23 cellular contexts compared by ENCODE assay signal in the genomic region with DNA sequence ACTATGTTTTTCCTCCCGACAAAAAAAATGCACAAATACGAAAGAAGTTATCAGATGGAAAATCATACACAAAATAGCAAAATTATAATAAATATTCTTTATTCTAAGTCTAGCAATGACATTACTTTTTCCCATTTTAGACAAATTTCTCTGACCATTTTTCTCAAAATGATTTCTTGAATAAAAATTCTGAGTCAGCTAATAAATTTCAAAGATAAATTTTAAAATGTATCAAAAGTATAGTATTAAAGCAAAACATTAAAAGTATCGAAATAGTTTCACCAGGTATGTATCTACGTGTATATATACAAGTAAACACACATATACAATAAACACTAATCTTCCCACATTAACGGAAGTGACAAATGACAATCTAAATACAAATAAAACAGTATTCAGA. TPM values are rescaled to one million over a fixed set of nuclear protein-coding genes. Genes with fewer than 3 reads are reported as not detected.
A peak's percentile ranks its signal among the peaks of the same experiment; 100 is the strongest.
DNase-seq lines count a peak whose midpoint lies in the region; ATAC-seq, FAIRE-seq and TF ChIP-seq lines count a peak whose summit lies in the region.
"Had no signal": no experiment of that assay in that cellular context is flagged by ENCODE, and none has a peak within 500 bp of the region (broad histone marks: within the 10 kb centered on the region; RNA-seq: fewer than 3 reads in every experiment).

No MANE protein-coding gene starts in this region.

- TF ChIP-seq POLR2A in IMR-90 (IDR thresholded peaks at IDR 0.05; ENCODE audit: low read depth, low read length), result no peak

- no peak overlapping the region for H3K27ac ChIP-seq in IMR-90 (ENCODE audit: insufficient read depth, low read length)
- H3K27ac ChIP-seq in kidney (ENCODE audit: low read depth in 2 of 2, low read length in 2 of 2), result no peak overlapping the region
- H3K27ac ChIP-seq: BLaER1, C4-2B had no signal

- no peak overlapping the region for H3K4me2 ChIP-seq in IMR-90 (ENCODE audit: low read depth, low read length)
- H3K4me2 ChIP-seq: BLaER1, GM23338 had no signal

- H3K79me1 ChIP-seq in IMR-90 (ENCODE audit: low read depth in 1 of 2, low read length in 2 of 2), result peaks cover 3 to 23% of the 10 kb centered on the region in 2 experiments; a peak in 2 of 4 replicates

- H3K23ac ChIP-seq in IMR-90 (ENCODE audit: low read depth, low read length), result no peak overlapping the region

- no peak overlapping the region for H4K5ac ChIP-seq in IMR-90 (ENCODE audit: low read depth, low read length)

- H4K20me1 ChIP-seq in IMR-90 (ENCODE audit: insufficient read depth, low read length), result peaks cover 17% of the 10 kb centered on the region

- no peak for TF ChIP-seq RAD21 in IMR-90 (IDR thresholded peaks at IDR 0.05; ENCODE audit: low read length)

- no peaks in the 10 kb centered on the region for H3K27me3 ChIP-seq in IMR-90 (ENCODE audit: control insufficient read depth, insufficient read depth, low read length)
- H3K27me3 ChIP-seq: BLaER1 had no signal

- no peaks in the 10 kb centered on the region for H3K27me3 Mint-ChIP-seq in activated T-cell treated with anti-CD3 and anti-CD28 coated beads, Interleukin-2, amount 50 U/mL, for 24 hours
- H3K27me3 Mint-ChIP-seq: B cell; CD4-positive, CD25-positive, alpha-beta regulatory T cell had no signal

- H3K18ac ChIP-seq in IMR-90 (ENCODE audit: low read depth, low read length), result no peak overlapping the region

- H2BK120ac ChIP-seq in IMR-90 (ENCODE audit: low read depth, low read length), result no peak overlapping the region

- peaks cover 25% of the 10 kb centered on the region for H3K4me1 Mint-ChIP-seq in activated T-cell treated with anti-CD3 and anti-CD28 coated beads, Interleukin-2, amount 50 U/mL, for 24 hours (ENCODE audit: low read depth)
- H3K4me1 Mint-ChIP-seq: GM23338, H9 had no signal

- intact Hi-C loops in IMR-90 (cut with micrococcal nuclease), result no loop called here
- intact Hi-C loops in kidney (cut with DNase I), result no loop called here
- intact Hi-C loops in left colon (cut with DNase I, micrococcal nuclease), result no loop called here

- no TSS peak for BruUV-seq in IMR-90 (replicated peaks; lab: Mats Ljungman, UMichigan)

- H3K4me3 ChIP-seq in IMR-90 (ENCODE audit: insufficient read depth, low read depth, low read length) (no peak overlapping the region), kidney (ENCODE audit: low read length in 2 of 2) (no peak overlapping the region)
- H3K4me3 ChIP-seq: BLaER1, GM12878, GM23338 had no signal

- no peak overlapping the region for H2AFZ ChIP-seq in IMR-90 (replicated peaks; ENCODE audit: low read length, poor library complexity)
- H2AFZ ChIP-seq: GM23338 had no signal

- no peaks in the 10 kb centered on the region for H3K9me3 ChIP-seq in IMR-90 (ENCODE audit: control insufficient read depth, insufficient read depth, low read length)
- no peaks in the 10 kb centered on the region for H3K9me3 ChIP-seq in kidney (ENCODE audit: control insufficient read depth in 1 of 2, low read length in 2 of 2)
- H3K9me3 ChIP-seq: BLaER1, Caco-2 had no signal

- no peak overlapping the region for H2BK15ac ChIP-seq in IMR-90 (ENCODE audit: low read depth, low read length)

- no peak overlapping the region for H3K27ac Mint-ChIP-seq in activated T-cell treated with anti-CD3 and anti-CD28 coated beads, Interleukin-2, amount 50 U/mL, for 24 hours
- H3K27ac Mint-ChIP-seq: B cell; CD4-positive, CD25-positive, alpha-beta regulatory T cell; CD8-positive, alpha-beta T cell; GM23338; H9 had no signal

- no peak overlapping the region for H3K56ac ChIP-seq in IMR-90 (ENCODE audit: extremely low read depth, insufficient read depth, low read length)

- H2BK5ac ChIP-seq in IMR-90 (ENCODE audit: low read depth, low read length, poor library complexity, severe bottlenecking), result no peak overlapping the region

- no peak for ATAC-seq in IMR-90 (ENCODE audit: low read depth)
- no peak for ATAC-seq in left colon
- ATAC-seq: CD8-positive, alpha-beta T cell; GM12878; GM23338; HCT116 had no signal

- H3K36me3 Mint-ChIP-seq in activated T-cell treated with anti-CD3 and anti-CD28 coated beads, Interleukin-2, amount 50 U/mL, for 24 hours (ENCODE audit: low read depth), result peaks cover 59% of the 10 kb centered on the region

- CTCF ChIA-PET in IMR-90 (lab: Yijun Ruan, JAX), result no interaction called here

- H3K9me3 Mint-ChIP-seq in activated T-cell treated with anti-CD3 and anti-CD28 coated beads, Interleukin-2, amount 50 U/mL, for 24 hours, result no peaks in the 10 kb centered on the region
- H3K9me3 Mint-ChIP-seq: CD4-positive, CD25-positive, alpha-beta regulatory T cell; CD8-positive, alpha-beta T cell; GM23338; H9 had no signal

- in situ Hi-C loops in IMR-90 (cut with MboI; ENCODE audit: low sequenced_read_pairs), result no loop called here

- H3K4me1 ChIP-seq in IMR-90 (ENCODE audit: control insufficient read depth, insufficient read depth, low read length) (peaks cover 4% of the 10 kb centered on the region), kidney (ENCODE audit: control insufficient read depth in 1 of 2, insufficient read depth in 1 of 2, low read depth in 1 of 2, low read length in 2 of 2) (no peaks in the 10 kb centered on the region)
- H3K4me1 ChIP-seq: Caco-2 had no signal

- DNase-seq in IMR-90, result no peak
- DNase-seq in kidney, result no peak
- DNase-seq in NAMALWA (ENCODE audit: low spot score), result no peak
- DNase-seq in NCI-H526 treated with DMSO at 0.1 percent for 48 hours (lab: John Stamatoyannopoulos, UW), result no peak
- no peak for DNase-seq in activated T-cell treated with anti-CD3 and anti-CD28 coated beads, Interleukin-2, amount 50 U/mL, for 24 hours
- no peak for DNase-seq in left colon
- DNase-seq: 8988T; Caco-2; CD4-positive, CD25-positive, alpha-beta regulatory T cell; CD8-positive, alpha-beta T cell; DMS153; DMS79; EL; GDM1; H9 had no signal

- no peak overlapping the region for H2BK20ac ChIP-seq in IMR-90 (ENCODE audit: low read depth, low read length)

- H3K4me3 Mint-ChIP-seq in activated T-cell treated with anti-CD3 and anti-CD28 coated beads, Interleukin-2, amount 50 U/mL, for 24 hours, result no peak overlapping the region
- H3K4me3 Mint-ChIP-seq: B cell; CD4-positive, CD25-positive, alpha-beta regulatory T cell; CD8-positive, alpha-beta T cell; GM23338; H9 had no signal

- TF ChIP-seq CTCF in IMR-90 (conservative IDR thresholded peaks at IDR 0.05; ENCODE audit: low read depth, low read length) (no peak), kidney (IDR thresholded peaks at IDR 0.05; ENCODE audit: borderline replicate concordance, extremely low read depth, insufficient read depth) (no peak)

- H4K8ac ChIP-seq in IMR-90 (ENCODE audit: low read depth in 2 of 2, low read length in 2 of 2), result no peak overlapping the region

- POLR2A ChIA-PET in IMR-90 (lab: Charles Lee; ENCODE audit: unreplicated experiment), result no interaction called here

- H3K36me3 ChIP-seq in IMR-90 (ENCODE audit: control insufficient read depth, insufficient read depth, low read length) (peaks cover 3% of the 10 kb centered on the region), kidney (ENCODE audit: control insufficient read depth in 1 of 2, insufficient read depth in 2 of 2, low read length in 2 of 2) (peaks cover 0 to 8% of the 10 kb centered on the region in 2 donors)

- no peak overlapping the region for H2AK9ac ChIP-seq in IMR-90 (replicated peaks; ENCODE audit: low read depth, low read length, poor library complexity)

- no peak overlapping the region for H2AK5ac ChIP-seq in IMR-90 (ENCODE audit: low read depth, low read length)

- no peak overlapping the region for H3K4ac ChIP-seq in IMR-90 (ENCODE audit: low read depth, low read length)

- no peak overlapping the region for H3K9ac ChIP-seq in IMR-90 (ENCODE audit: low read depth, low read length)
- H3K9ac ChIP-seq in kidney (ENCODE audit: low read length in 2 of 2), result no peak overlapping the region
- H3K9ac ChIP-seq: BLaER1 had no signal

- dilution Hi-C loops in IMR-90 (cut with HindIII; ENCODE audit: low sequenced_read_pairs, unreplicated experiment), result no loop called here

- no peak overlapping the region for H3K14ac ChIP-seq in IMR-90 (replicated peaks; ENCODE audit: low read depth, low read length)

- FAIRE-seq in A204.1 (lab: Jason Lieb, UNC) (peak; percentile 77), colon (lab: Jason Lieb, UNC) (peak; percentile 45), kidney (lab: Jason Lieb, UNC) (peak; percentile 41)
- FAIRE-seq: GM12878 had no signal

- H3K9me1 ChIP-seq in IMR-90 (ENCODE audit: insufficient read depth, low read length), result peaks cover 4% of the 10 kb centered on the region; the same call in 1 of the 2 replicates

- no CpG with 5 or more reads among the region's 5 CpGs for WGBS in IMR-90 (ENCODE audit: extremely low coverage in 2 of 2, insufficient read length in 1 of 2), 2 experiments

- H4K91ac ChIP-seq in IMR-90 (ENCODE audit: insufficient read depth, low read depth, low read length), result no peak overlapping the region

TF ChIP-seq in IMR-90, 13 proteins besides CTCF, POLR2A, EP300 and RAD21:
- TF ChIP-seq MAFK (IDR thresholded peaks at IDR 0.05; ENCODE audit: low read depth, low read length) (peak; percentile 40; the same call in 1 of the 2 replicates), CEBPB (IDR thresholded peaks at IDR 0.05; ENCODE audit: low read depth, low read length) (no peak), MXI1 (IDR thresholded peaks at IDR 0.05; ENCODE audit: borderline replicate concordance, low read depth, low read length) (no peak), MAZ (IDR thresholded peaks at IDR 0.05; ENCODE audit: borderline replicate concordance, low read depth, low read length) (no peak)
- TF ChIP-seq, protein P1, sequence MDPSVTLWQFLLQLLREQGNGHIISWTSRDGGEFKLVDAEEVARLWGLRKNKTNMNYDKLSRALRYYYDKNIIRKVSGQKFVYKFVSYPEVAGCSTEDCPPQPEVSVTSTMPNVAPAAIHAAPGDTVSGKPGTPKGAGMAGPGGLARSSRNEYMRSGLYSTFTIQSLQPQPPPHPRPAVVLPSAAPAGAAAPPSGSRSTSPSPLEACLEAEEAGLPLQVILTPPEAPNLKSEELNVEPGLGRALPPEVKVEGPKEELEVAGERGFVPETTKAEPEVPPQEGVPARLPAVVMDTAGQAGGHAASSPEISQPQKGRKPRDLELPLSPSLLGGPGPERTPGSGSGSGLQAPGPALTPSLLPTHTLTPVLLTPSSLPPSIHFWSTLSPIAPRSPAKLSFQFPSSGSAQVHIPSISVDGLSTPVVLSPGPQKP (IDR thresholded peaks at IDR 0.05; ENCODE audit: borderline replicate concordance, low read depth, low read length), result no peak

RNA-seq across cellular contexts. Expression of a gene that starts 8.9 kb away (rescaled TPM):
- total RNA-seq in IMR-90 (2012; rRNA removed), result 10.8 and 16.1 TPM in 2 replicates
- polyA plus RNA-seq in IMR-90 (2012; rRNA removed), result 6.3 and 7.7 TPM in 2 replicates
- 0.99 and 1.5 TPM in 2 replicates for polyA plus RNA-seq in IMR-90 (2012; cell fraction: cytosol; rRNA removed)
- 1.6 and 8.0 TPM in 2 replicates for polyA plus RNA-seq in IMR-90 (2012; cell fraction: nucleus; rRNA removed; ENCODE audit: low replicate concordance)
- 53.1 TPM for total RNA-seq in kidney
- 6.4 TPM for polyA plus RNA-seq in kidney (ENCODE audit: insufficient read depth, low read depth, low replicate concordance)
- total RNA-seq in left colon, result 10 to 100 TPM; 26.1 to 27.8 TPM
